1 cellular context compared by ENCODE assay signal in genomic region chr2:9424447-9425164, GRCh38.
TF ChIP-seq lines count a peak whose summit lies in the region.

No MANE protein-coding gene starts in this region.

TF ChIP-seq in GM23338, 12 proteins besides CTCF, POLR2A, EP300 and RAD21 (continued from another document):
- TF ChIP-seq REST (IDR thresholded peaks at IDR 0.05; ENCODE audit: unreplicated experiment) (no peak), EZH2phosphoT487 (IDR thresholded peaks at IDR 0.05; ENCODE audit: unreplicated experiment) (no peak), ZNF114 (CRISPR knock-in tag; IDR thresholded peaks at IDR 0.05) (no peak), POLR2AphosphoS5 (IDR thresholded peaks at IDR 0.05; ENCODE audit: low read depth) (no peak), JUNB (IDR thresholded peaks at IDR 0.05; ENCODE audit: unreplicated experiment) (no peak)
